13 cellular contexts compared by ENCODE assay signal in genomic region chr6:32148289-32148688, GRCh38. TPM values are rescaled to one million over a fixed set of nuclear protein-coding genes. Genes with fewer than 3 reads are reported as not detected.
DNase-seq lines count a peak whose midpoint lies in the region; ATAC-seq, FAIRE-seq and TF ChIP-seq lines count a peak whose summit lies in the region.
"Had no signal": no experiment of that assay in that cellular context is flagged by ENCODE, and none has a peak within 500 bp of the region (broad histone marks: within the 10 kb centered on the region; RNA-seq: fewer than 3 reads in every experiment).

No MANE protein-coding gene starts in this region.

- no peak overlapping the region for H3K4ac ChIP-seq in mesendoderm (ENCODE audit: low read depth, low read length)

- H4K8ac ChIP-seq in mesendoderm (ENCODE audit: low read depth, low read length), result no peak overlapping the region

- H3K9ac ChIP-seq in endothelial cell of umbilical vein (replicated peaks; ENCODE audit: extremely low read depth, insufficient read depth, low read length), result no peak overlapping the region
- H3K9ac ChIP-seq in mesendoderm (ENCODE audit: low read length), result no peak overlapping the region

- no peak overlapping the region for H2AK5ac ChIP-seq in mesendoderm (ENCODE audit: low read length)

- H3K4me1 Mint-ChIP-seq in CD8-positive, alpha-beta memory T cell, result peaks cover 32 to 50% (median 47%) of the 10 kb centered on the region in 3 donors
- H3K4me1 Mint-ChIP-seq in T-cell, result peaks cover 43 to 51% (median 50%) of the 10 kb centered on the region in 3 donors

- no peak for ATAC-seq in T-cell (replicated peaks in 1 of 4)
- no peak for ATAC-seq in GM18517 (IDR thresholded peaks at IDR 0.05; ENCODE audit: unreplicated experiment)
- no peak for ATAC-seq in HG03159 (IDR thresholded peaks at IDR 0.05; ENCODE audit: unreplicated experiment)

- H2BK120ac ChIP-seq in mesendoderm (ENCODE audit: low read depth, low read length), result no peak overlapping the region

- intact Hi-C loops in endothelial cell of umbilical vein (cut with micrococcal nuclease), result loop anchor here (1.0 kb wide), 1 partner anchor 47 kb away; no protein-coding TSS in a partner anchor

- H3K4me3 ChIP-seq in CD8-positive, alpha-beta memory T cell (ENCODE audit: low read length), result no peak overlapping the region
- peak overlapping the region in 1 of 3 experiments; percentile 8 for H3K4me3 ChIP-seq in endothelial cell of umbilical vein (replicated peaks in 1 of 3; ENCODE audit: insufficient read depth in 1 of 3, low read depth in 1 of 3, low read length in 3 of 3)
- peak overlapping the region; percentile 52 for H3K4me3 ChIP-seq in osteoblast (ENCODE audit: insufficient read depth, low read length)
- H3K4me3 ChIP-seq in mesendoderm (ENCODE audit: low read length), result no peak overlapping the region

- H3K4me3 Mint-ChIP-seq in CD8-positive, alpha-beta memory T cell, result peak overlapping the region; percentile 80 to 89 (median 84)
- H3K4me3 Mint-ChIP-seq in T-cell, result peak overlapping the region; percentile 78 to 90 (median 80)

- no peaks in the 10 kb centered on the region for H3K9me1 ChIP-seq in endothelial cell of umbilical vein (replicated peaks; ENCODE audit: control insufficient read depth, extremely low read depth, insufficient read depth, low read length)

- H3K27me3 ChIP-seq in CD8-positive, alpha-beta memory T cell (ENCODE audit: insufficient read depth, low read length, poor library complexity, severe bottlenecking), result no peaks in the 10 kb centered on the region
- H3K27me3 ChIP-seq in endothelial cell of umbilical vein (ENCODE audit: control insufficient read depth in 2 of 2, insufficient read depth in 2 of 2, low read length in 2 of 2), result peaks cover 24 to 27% of the 10 kb centered on the region in 2 experiments
- H3K27me3 ChIP-seq in osteoblast (ENCODE audit: insufficient read depth, low read length), result peaks cover 39% of the 10 kb centered on the region
- no peaks in the 10 kb centered on the region for H3K27me3 ChIP-seq in mesendoderm (ENCODE audit: insufficient read depth, low read length, poor library complexity)

- FAIRE-seq in endothelial cell of umbilical vein (lab: Jason Lieb, UNC), result no peak
- FAIRE-seq: D721Med, islet of Langerhans had no signal

- no peaks in the 10 kb centered on the region for H3K9me3 ChIP-seq in CD8-positive, alpha-beta memory T cell (ENCODE audit: low read length)
- H3K9me3 ChIP-seq in endothelial cell of umbilical vein (replicated peaks; ENCODE audit: control insufficient read depth, insufficient read depth, low read length) (no peaks in the 10 kb centered on the region), osteoblast (ENCODE audit: low read depth, low read length) (no peaks in the 10 kb centered on the region)
- H3K9me3 ChIP-seq: prostate gland had no signal

- no peak for DNase-seq in CD8-positive, alpha-beta memory T cell
- DNase-seq in T-cell, result no peak
- DNase-seq in endothelial cell of umbilical vein (ENCODE audit: low read depth, low spot score), result no peak
- no peak for DNase-seq in osteoblast (ENCODE audit: insufficient read length, low spot score, missing footprints)
- DNase-seq in mesendoderm, result no peak
- DNase-seq: NCI-H1105; NK-92 treated with Interleukin-12 subunit alpha and Interleukin-12 subunit beta, amount 100 ng/mL, for 24 hours had no signal

- POLR2A ChIA-PET in CD8-positive, alpha-beta memory T cell (lab: Charles Lee), result no interaction called here
- POLR2A ChIA-PET in T-cell (lab: Charles Lee), result no interaction called here
- POLR2A ChIA-PET in endothelial cell of umbilical vein (lab: Charles Lee), result interaction anchor here (0.8 kb wide), 1 partner anchor 48 kb away, joined by 4 read pairs; no protein-coding TSS in a partner anchor

- no peak overlapping the region for H4K5ac ChIP-seq in mesendoderm (ENCODE audit: low read length)

- WGBS in mesendoderm (ENCODE audit: extremely low coverage, insufficient coverage, low lambda C conversion rate), result no CpG with 5 or more reads among the region's 12 CpGs

- H3K23ac ChIP-seq in mesendoderm (ENCODE audit: low read length), result no peak overlapping the region

- peaks cover 0 to 8% (median 0%) of the 10 kb centered on the region in 3 donors for H3K36me3 Mint-ChIP-seq in CD8-positive, alpha-beta memory T cell
- H3K36me3 Mint-ChIP-seq in T-cell, result no peaks in the 10 kb centered on the region

- CTCF ChIA-PET in CD8-positive, alpha-beta memory T cell (lab: Charles Lee), result interaction anchor here (1.0 to 2.0 kb wide), 3 partner anchors 10 to 97 kb away, joined by 3 to 9 read pairs (median 5); no protein-coding TSS in a partner anchor
- CTCF ChIA-PET in T-cell (lab: Charles Lee), result interaction anchor here in 1 of 2 donors (0.7 kb wide), 1 partner anchor 1821 kb away, joined by 3 read pairs; no protein-coding TSS in a partner anchor
- CTCF ChIA-PET in endothelial cell of umbilical vein (lab: Charles Lee), result interaction anchor here (0.7 to 2.8 kb wide), 10 partner anchors 8 to 638 kb away, joined by 3 to 12 read pairs (median 4); partner anchors contain the start of genes AGPAT1, ATF6B and FKBPL

- peaks cover 0 to 8% (median 0%) of the 10 kb centered on the region in 5 donors for H3K9me3 Mint-ChIP-seq in CD8-positive, alpha-beta memory T cell
- no peaks in the 10 kb centered on the region for H3K9me3 Mint-ChIP-seq in T-cell

- dilution Hi-C loops in endothelial cell of umbilical vein (cut with MboI; ENCODE audit: extremely low pct_ligation_motif_present, low sequenced_read_pairs), result no loop called here

- H3K56ac ChIP-seq in mesendoderm (ENCODE audit: low read length), result no peak overlapping the region

- no peak for TF ChIP-seq POLR2A in endothelial cell of umbilical vein (IDR thresholded peaks at IDR 0.05; ENCODE audit: low read depth, low read length)

- H2BK5ac ChIP-seq in mesendoderm (ENCODE audit: low read length), result no peak overlapping the region

- no peaks in the 10 kb centered on the region for H3K36me3 ChIP-seq in CD8-positive, alpha-beta memory T cell (ENCODE audit: insufficient read depth, low read length)
- no peaks in the 10 kb centered on the region for H3K36me3 ChIP-seq in endothelial cell of umbilical vein (ENCODE audit: control insufficient read depth in 2 of 2, extremely low read depth in 1 of 2, insufficient read depth in 2 of 2, low read length in 2 of 2)
- no peaks in the 10 kb centered on the region for H3K36me3 ChIP-seq in osteoblast (ENCODE audit: insufficient read depth, low read length)
- H3K36me3 ChIP-seq in mesendoderm (ENCODE audit: control insufficient read depth, insufficient read depth, low read length), result no peaks in the 10 kb centered on the region
- H3K36me3 ChIP-seq: prostate gland had no signal

- peaks cover 13% of the 10 kb centered on the region for H3K4me1 ChIP-seq in CD8-positive, alpha-beta memory T cell (ENCODE audit: insufficient read depth, low read length)
- H3K4me1 ChIP-seq in endothelial cell of umbilical vein (ENCODE audit: control insufficient read depth, extremely low read depth, insufficient read depth, low read length) (peaks cover 15% of the 10 kb centered on the region), osteoblast (ENCODE audit: insufficient read depth, low read length) (peaks cover 14% of the 10 kb centered on the region), mesendoderm (ENCODE audit: control insufficient read depth, low read depth, low read length) (peaks cover 21% of the 10 kb centered on the region)

- H3K79me2 ChIP-seq in endothelial cell of umbilical vein (ENCODE audit: control insufficient read depth, insufficient read depth, low read length) (no peaks in the 10 kb centered on the region), osteoblast (ENCODE audit: insufficient read depth, low read length) (no peaks in the 10 kb centered on the region), mesendoderm (ENCODE audit: control insufficient read depth, insufficient read depth, low read length) (no peaks in the 10 kb centered on the region)

- peak overlapping the region in 3 of 8 donors; percentile 64 to 90 (median 73) for H3K27ac Mint-ChIP-seq in CD8-positive, alpha-beta memory T cell
- H3K27ac Mint-ChIP-seq in T-cell, result no peak overlapping the region

- no TSS peak for BruUV-seq in endothelial cell of umbilical vein (replicated peaks; lab: Mats Ljungman, UMichigan)

- H2AFZ ChIP-seq in endothelial cell of umbilical vein (ENCODE audit: low read depth, low read length), result peak overlapping the region; percentile 61
- H2AFZ ChIP-seq in osteoblast (ENCODE audit: low read length), result no peak overlapping the region

- no peak overlapping the region for H2BK15ac ChIP-seq in mesendoderm (replicated peaks; ENCODE audit: low read depth)

- TF ChIP-seq CTCF in endothelial cell of umbilical vein (IDR thresholded peaks at IDR 0.05; ENCODE audit: extremely low read depth in 1 of 2, insufficient read depth in 1 of 2, low read depth in 1 of 2, low read length in 2 of 2) (no peak), osteoblast (IDR thresholded peaks at IDR 0.05; ENCODE audit: extremely low read depth, low read depth, low read length) (no peak)

- H3K4me2 ChIP-seq in endothelial cell of umbilical vein (ENCODE audit: insufficient read depth, low read length), result peak overlapping the region; percentile 55
- peak overlapping the region; percentile 43 for H3K4me2 ChIP-seq in osteoblast (ENCODE audit: insufficient read depth, low read length)
- no peak overlapping the region for H3K4me2 ChIP-seq in mesendoderm (ENCODE audit: low read length)

- H3K79me1 ChIP-seq in mesendoderm (ENCODE audit: low read length), result no peaks in the 10 kb centered on the region

- H3K27me3 Mint-ChIP-seq in CD8-positive, alpha-beta memory T cell, result peaks cover 29 to 47% of the 10 kb centered on the region in 2 donors
- H3K27me3 Mint-ChIP-seq in T-cell, result peaks cover 6 to 42% of the 10 kb centered on the region in 2 donors

- H4K20me1 ChIP-seq in endothelial cell of umbilical vein (replicated peaks; ENCODE audit: control insufficient read depth, extremely low read depth, insufficient read depth, low read length) (no peaks in the 10 kb centered on the region), osteoblast (ENCODE audit: insufficient read depth, low read length) (no peaks in the 10 kb centered on the region)

- no peak overlapping the region for H3K18ac ChIP-seq in mesendoderm (ENCODE audit: low read length)

- H3K27ac ChIP-seq in CD8-positive, alpha-beta memory T cell (ENCODE audit: low read depth, low read length), result no peak overlapping the region
- H3K27ac ChIP-seq in endothelial cell of umbilical vein (ENCODE audit: insufficient read depth, low read depth, low read length), result no peak overlapping the region
- H3K27ac ChIP-seq in osteoblast (ENCODE audit: low read depth, low read length), result no peak overlapping the region
- no peak overlapping the region for H3K27ac ChIP-seq in mesendoderm (ENCODE audit: low read depth, low read length)
- H3K27ac ChIP-seq: HL-60, prostate gland had no signal

RNA-seq across cellular contexts. Expression of gene PRRT1, which starts 3.5 kb away (rescaled TPM):
- under 1 TPM; 0.35 to 0.55 TPM for total RNA-seq in CD8-positive, alpha-beta memory T cell
- polyA plus RNA-seq in CD8-positive, alpha-beta memory T cell, result 0.72 TPM
- total RNA-seq in T-cell, result 1 to 10 TPM; 1.7 to 3.3 (median 2.3) TPM
- 0.76 and 1.3 TPM in 2 replicates for total RNA-seq in endothelial cell of umbilical vein
- polyA plus RNA-seq in endothelial cell of umbilical vein, result 0.38 and 0.55 TPM in 2 replicates
- 0.13 and 0.28 TPM in 2 replicates for polyA plus RNA-seq in endothelial cell of umbilical vein (2011; cell fraction: cytosol; rRNA removed)
- 1.1 and 1.3 TPM in 2 replicates for polyA plus RNA-seq in endothelial cell of umbilical vein (2011; cell fraction: nucleus; rRNA removed)
- 0.58 and 1.1 TPM in 2 replicates for polyA plus RNA-seq in endothelial cell of umbilical vein (2012)
- polyA minus RNA-seq in endothelial cell of umbilical vein, result 0.11 TPM in 1 of 2 replicates, not detected in the other
- polyA minus RNA-seq in endothelial cell of umbilical vein (2011; cell fraction: cytosol; rRNA and poly(A)+ RNA removed), result not detected
- polyA minus RNA-seq in endothelial cell of umbilical vein (2011; cell fraction: nucleus; rRNA and poly(A)+ RNA removed), result 0.24 TPM in 1 of 2 replicates, not detected in the other
- under 0.01 TPM in 1 of 2 replicates, not detected in the other for total RNA-seq in osteoblast
- polyA plus RNA-seq in mesendoderm (2013, experiment 1 of 2), result 1.4 TPM
- polyA plus RNA-seq in mesendoderm (2013, experiment 2 of 2), result 1.2 TPM

RNA-seq across cellular contexts. Expression of gene PPT2, which starts 5.7 kb away (rescaled TPM):
- total RNA-seq in CD8-positive, alpha-beta memory T cell, result 10 to 100 TPM; 18.8 to 19.0 TPM
- polyA plus RNA-seq in CD8-positive, alpha-beta memory T cell, result 10.0 TPM
- total RNA-seq in T-cell (10 to 100 TPM; 11.2 to 25.6 (median 19.3) TPM), endothelial cell of umbilical vein (27.2 and 27.6 TPM in 2 replicates), osteoblast (6.5 and 8.3 TPM in 2 replicates)
- polyA plus RNA-seq in endothelial cell of umbilical vein, result 44.6 and 47.3 TPM in 2 replicates
- 27.2 and 31.8 TPM in 2 replicates for polyA plus RNA-seq in endothelial cell of umbilical vein (2011; cell fraction: cytosol; rRNA removed)
- 64.0 and 71.2 TPM in 2 replicates for polyA plus RNA-seq in endothelial cell of umbilical vein (2011; cell fraction: nucleus; rRNA removed)
- polyA plus RNA-seq in endothelial cell of umbilical vein (2012), result 18.1 and 18.9 TPM in 2 replicates
- 34.7 and 48.9 TPM in 2 replicates for polyA minus RNA-seq in endothelial cell of umbilical vein
- polyA minus RNA-seq in endothelial cell of umbilical vein (2011; cell fraction: cytosol; rRNA and poly(A)+ RNA removed), result 26.2 TPM
- 20.8 and 23.4 TPM in 2 replicates for polyA minus RNA-seq in endothelial cell of umbilical vein (2011; cell fraction: nucleus; rRNA and poly(A)+ RNA removed)
- polyA plus RNA-seq in mesendoderm (2013, experiment 1 of 2), result 24.5 TPM
- polyA plus RNA-seq in mesendoderm (2013, experiment 2 of 2), result 23.9 TPM

RNA-seq across cellular contexts. Expression of gene EGFL8, which starts 16.1 kb away (rescaled TPM):
- 1 to 10 TPM; 8.3 to 9.5 TPM for total RNA-seq in CD8-positive, alpha-beta memory T cell
- polyA plus RNA-seq in CD8-positive, alpha-beta memory T cell, result not detected
- total RNA-seq in T-cell (10 to 100 TPM; 13.9 to 18.9 (median 16.9) TPM), endothelial cell of umbilical vein (12.6 and 13.6 TPM in 2 replicates), osteoblast (0.29 and 0.36 TPM in 2 replicates)
- polyA plus RNA-seq in endothelial cell of umbilical vein, result 9.0 and 9.8 TPM in 2 replicates
- 1.9 and 2.7 TPM in 2 replicates for polyA plus RNA-seq in endothelial cell of umbilical vein (2011; cell fraction: cytosol; rRNA removed)
- polyA plus RNA-seq in endothelial cell of umbilical vein (2011; cell fraction: nucleus; rRNA removed), result 43.1 and 59.9 TPM in 2 replicates
- polyA plus RNA-seq in endothelial cell of umbilical vein (2012), result 5.2 and 6.2 TPM in 2 replicates
- 0.96 and 3.0 TPM in 2 replicates for polyA minus RNA-seq in endothelial cell of umbilical vein
- polyA minus RNA-seq in endothelial cell of umbilical vein (2011; cell fraction: cytosol; rRNA and poly(A)+ RNA removed), result 1.7 TPM
- polyA minus RNA-seq in endothelial cell of umbilical vein (2011; cell fraction: nucleus; rRNA and poly(A)+ RNA removed), result 3.9 and 4.4 TPM in 2 replicates
- 15.8 TPM for polyA plus RNA-seq in mesendoderm (2013, experiment 1 of 2)
- polyA plus RNA-seq in mesendoderm (2013, experiment 2 of 2), result 14.7 TPM

RNA-seq across cellular contexts. Expression of gene FKBPL, which starts 18.2 kb away (rescaled TPM):
- total RNA-seq in CD8-positive, alpha-beta memory T cell, result 1 to 10 TPM; 6.8 to 8.1 TPM
- 2.3 TPM for polyA plus RNA-seq in CD8-positive, alpha-beta memory T cell
- total RNA-seq in T-cell (1 to 10 TPM in 4 of 5 donors, under 1 TPM in 1; 0.83 to 3.7 (median 1.5) TPM), endothelial cell of umbilical vein (5.2 and 6.0 TPM in 2 replicates), osteoblast (9.8 and 11.5 TPM in 2 replicates)
- 3.4 and 3.5 TPM in 2 replicates for polyA plus RNA-seq in endothelial cell of umbilical vein
- 3.8 and 4.4 TPM in 2 replicates for polyA plus RNA-seq in endothelial cell of umbilical vein (2011; cell fraction: cytosol; rRNA removed)
- 2.7 and 3.0 TPM in 2 replicates for polyA plus RNA-seq in endothelial cell of umbilical vein (2011; cell fraction: nucleus; rRNA removed)
- 3.3 and 4.7 TPM in 2 replicates for polyA plus RNA-seq in endothelial cell of umbilical vein (2012)
- polyA minus RNA-seq in endothelial cell of umbilical vein, result 1.7 and 3.2 TPM in 2 replicates
- polyA minus RNA-seq in endothelial cell of umbilical vein (2011; cell fraction: cytosol; rRNA and poly(A)+ RNA removed), result 1.4 TPM
- polyA minus RNA-seq in endothelial cell of umbilical vein (2011; cell fraction: nucleus; rRNA and poly(A)+ RNA removed), result 1.2 TPM in 2 replicates
- polyA plus RNA-seq in mesendoderm (2013, experiment 1 of 2), result 6.1 TPM
- 5.9 TPM for polyA plus RNA-seq in mesendoderm (2013, experiment 2 of 2)

RNA-seq across cellular contexts. Expression of gene ATF6B, which starts 20.2 kb away (rescaled TPM):
- total RNA-seq in CD8-positive, alpha-beta memory T cell, result 10 to 100 TPM; 72.5 to 74.4 TPM
- 20.7 TPM for polyA plus RNA-seq in CD8-positive, alpha-beta memory T cell
- total RNA-seq in T-cell (100 to 1,000 TPM; 106 to 151 (median 145) TPM), endothelial cell of umbilical vein (102 and 106 TPM in 2 replicates), osteoblast (27.5 and 30.1 TPM in 2 replicates)
- polyA plus RNA-seq in endothelial cell of umbilical vein, result 113 and 115 TPM in 2 replicates
- 72.2 and 73.7 TPM in 2 replicates for polyA plus RNA-seq in endothelial cell of umbilical vein (2011; cell fraction: cytosol; rRNA removed)
- 173 and 238 TPM in 2 replicates for polyA plus RNA-seq in endothelial cell of umbilical vein (2011; cell fraction: nucleus; rRNA removed)
- polyA plus RNA-seq in endothelial cell of umbilical vein (2012), result 72.4 and 90.6 TPM in 2 replicates
- 87.7 and 103 TPM in 2 replicates for polyA minus RNA-seq in endothelial cell of umbilical vein
- polyA minus RNA-seq in endothelial cell of umbilical vein (2011; cell fraction: cytosol; rRNA and poly(A)+ RNA removed), result 19.0 TPM
- 72.4 and 80.5 TPM in 2 replicates for polyA minus RNA-seq in endothelial cell of umbilical vein (2011; cell fraction: nucleus; rRNA and poly(A)+ RNA removed)
- 19.9 TPM for polyA plus RNA-seq in mesendoderm (2013, experiment 1 of 2)
- 20.0 TPM for polyA plus RNA-seq in mesendoderm (2013, experiment 2 of 2)
